In the genomic region with DNA sequence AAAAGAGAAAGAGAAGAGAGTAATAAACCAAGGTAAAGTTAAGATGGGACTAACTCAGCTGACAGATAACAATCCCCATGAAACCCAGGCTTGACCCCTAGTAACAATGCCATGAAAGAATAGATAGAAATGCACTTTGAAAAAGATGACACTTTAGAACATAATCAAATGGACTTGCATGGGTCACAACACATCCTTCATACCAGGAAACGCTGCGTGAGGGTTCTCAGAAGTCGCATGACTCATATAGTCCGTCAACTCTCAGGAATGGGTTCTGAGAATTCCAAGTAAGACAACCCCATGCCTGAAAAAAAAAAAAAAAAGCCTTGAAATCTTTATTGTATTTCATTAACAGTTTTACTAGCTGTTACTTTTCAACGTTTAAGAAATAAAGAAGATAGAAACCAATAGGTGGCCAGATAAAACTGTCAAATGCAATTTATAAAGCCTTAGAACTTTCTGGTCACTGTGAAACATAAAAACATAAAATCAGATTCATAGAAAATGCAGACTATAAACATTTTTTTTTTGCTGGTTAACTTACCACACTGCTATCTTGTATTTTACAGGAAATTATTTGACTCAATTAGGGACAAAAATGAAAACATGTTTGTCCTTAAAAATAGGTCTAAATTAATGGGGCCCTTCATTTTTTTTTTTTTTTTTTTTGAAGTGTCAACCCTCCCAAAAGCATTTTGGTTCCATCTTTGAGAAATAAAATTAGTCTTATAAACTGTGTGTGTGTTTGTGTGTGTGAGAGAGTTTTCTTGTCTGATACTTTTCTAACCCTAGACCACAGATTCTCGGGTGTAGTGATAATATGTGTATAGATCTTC, we compare ENCODE assay signal across 1 cellular context.
TF ChIP-seq lines count a peak whose summit lies in the region.

No MANE protein-coding gene starts in this region.

TF ChIP-seq in K562, 482 proteins besides CTCF, POLR2A, EP300 and RAD21 (continued from another document and continues in another):
- TF ChIP-seq, protein P1, sequence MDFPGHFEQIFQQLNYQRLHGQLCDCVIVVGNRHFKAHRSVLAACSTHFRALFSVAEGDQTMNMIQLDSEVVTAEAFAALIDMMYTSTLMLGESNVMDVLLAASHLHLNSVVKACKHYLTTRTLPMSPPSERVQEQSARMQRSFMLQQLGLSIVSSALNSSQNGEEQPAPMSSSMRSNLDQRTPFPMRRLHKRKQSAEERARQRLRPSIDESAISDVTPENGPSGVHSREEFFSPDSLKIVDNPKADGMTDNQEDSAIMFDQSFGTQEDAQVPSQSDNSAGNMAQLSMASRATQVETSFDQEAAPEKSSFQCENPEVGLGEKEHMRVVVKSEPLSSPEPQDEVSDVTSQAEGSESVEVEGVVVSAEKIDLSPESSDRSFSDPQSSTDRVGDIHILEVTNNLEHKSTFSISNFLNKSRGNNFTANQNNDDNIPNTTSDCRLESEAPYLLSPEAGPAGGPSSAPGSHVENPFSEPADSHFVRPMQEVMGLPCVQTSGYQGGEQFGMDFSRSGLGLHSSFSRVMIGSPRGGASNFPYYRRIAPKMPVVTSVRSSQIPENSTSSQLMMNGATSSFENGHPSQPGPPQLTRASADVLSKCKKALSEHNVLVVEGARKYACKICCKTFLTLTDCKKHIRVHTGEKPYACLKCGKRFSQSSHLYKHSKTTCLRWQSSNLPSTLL (IDR thresholded peaks at IDR 0.05) = no peak
- TF ChIP-seq MIER1 (IDR thresholded peaks at IDR 0.05; ENCODE audit: low read depth) = no peak
- TF ChIP-seq, protein P2, sequence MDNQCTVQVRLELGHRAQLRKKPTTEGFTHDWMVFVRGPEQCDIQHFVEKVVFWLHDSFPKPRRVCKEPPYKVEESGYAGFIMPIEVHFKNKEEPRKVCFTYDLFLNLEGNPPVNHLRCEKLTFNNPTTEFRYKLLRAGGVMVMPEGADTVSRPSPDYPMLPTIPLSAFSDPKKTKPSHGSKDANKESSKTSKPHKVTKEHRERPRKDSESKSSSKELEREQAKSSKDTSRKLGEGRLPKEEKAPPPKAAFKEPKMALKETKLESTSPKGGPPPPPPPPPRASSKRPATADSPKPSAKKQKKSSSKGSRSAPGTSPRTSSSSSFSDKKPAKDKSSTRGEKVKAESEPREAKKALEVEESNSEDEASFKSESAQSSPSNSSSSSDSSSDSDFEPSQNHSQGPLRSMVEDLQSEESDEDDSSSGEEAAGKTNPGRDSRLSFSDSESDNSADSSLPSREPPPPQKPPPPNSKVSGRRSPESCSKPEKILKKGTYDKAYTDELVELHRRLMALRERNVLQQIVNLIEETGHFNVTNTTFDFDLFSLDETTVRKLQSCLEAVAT (IDR thresholded peaks at IDR 0.05) = peak in 1 of 2 experiments; percentile 73; a peak in 2 of 4 replicates
- TF ChIP-seq HNRNPUL1 (IDR thresholded peaks at IDR 0.05; ENCODE audit: low read length) = no peak
- no peak for TF ChIP-seq SPI1 (IDR thresholded peaks at IDR 0.05; ENCODE audit: borderline replicate concordance, low read depth, low read length)
- TF ChIP-seq ZNF124 (CRISPR knock-in tag; IDR thresholded peaks at IDR 0.05) = no peak
- TF ChIP-seq HDGF (IDR thresholded peaks at IDR 0.05) = no peak
- no peak for TF ChIP-seq MAFF (IDR thresholded peaks at IDR 0.05; ENCODE audit: low read length)
- no peak for TF ChIP-seq GTF2F1 (IDR thresholded peaks at IDR 0.05; ENCODE audit: low read depth, low read length)
- TF ChIP-seq ZNF224 (CRISPR knock-in tag; IDR thresholded peaks at IDR 0.05) = no peak
- no peak for TF ChIP-seq ETV5 (CRISPR knock-in tag; IDR thresholded peaks at IDR 0.05; ENCODE audit: low read depth)
- TF ChIP-seq SMARCE1 (IDR thresholded peaks at IDR 0.05) = peak; percentile 90
- peak; percentile 55; the same call in 1 of the 2 replicates for TF ChIP-seq GATAD2B (IDR thresholded peaks at IDR 0.05; ENCODE audit: borderline replicate concordance)
- TF ChIP-seq NFRKB (IDR thresholded peaks at IDR 0.05; ENCODE audit: low read depth) = peak; percentile 90
- TF ChIP-seq C11orf30 (IDR thresholded peaks at IDR 0.05; ENCODE audit: low read depth) = peak; percentile 53; the same call in 1 of the 2 replicates
- peak; percentile 77 for TF ChIP-seq TEAD4 (IDR thresholded peaks at IDR 0.05; ENCODE audit: low read length)
- no peak for TF ChIP-seq TEAD4 (CRISPR knock-in tag; IDR thresholded peaks at IDR 0.05; ENCODE audit: borderline replicate concordance)
- TF ChIP-seq MYBL2 (IDR thresholded peaks at IDR 0.05; ENCODE audit: low read depth) = no peak; the same call in 1 of the 2 replicates
- TF ChIP-seq MYBL2 (CRISPR knock-in tag; IDR thresholded peaks at IDR 0.05; ENCODE audit: borderline replicate concordance) = no peak
- TF ChIP-seq ZFP36 (IDR thresholded peaks at IDR 0.05; ENCODE audit: low read depth, low read length, partially characterized antibody) = no peak
- TF ChIP-seq PHF21A (IDR thresholded peaks at IDR 0.05; ENCODE audit: borderline replicate concordance, low read depth) = no peak
- TF ChIP-seq, protein P3, sequence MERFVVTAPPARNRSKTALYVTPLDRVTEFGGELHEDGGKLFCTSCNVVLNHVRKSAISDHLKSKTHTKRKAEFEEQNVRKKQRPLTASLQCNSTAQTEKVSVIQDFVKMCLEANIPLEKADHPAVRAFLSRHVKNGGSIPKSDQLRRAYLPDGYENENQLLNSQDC (CRISPR knock-in tag; IDR thresholded peaks at IDR 0.05) = no peak
- no peak for TF ChIP-seq OTX1 (CRISPR knock-in tag; IDR thresholded peaks at IDR 0.05)
- peak; percentile 92 for TF ChIP-seq DPF2 (IDR thresholded peaks at IDR 0.05)
- no peak for TF ChIP-seq EZH2 (IDR thresholded peaks at IDR 0.05; ENCODE audit: borderline replicate concordance, low read depth, low read length)
- no peak for TF ChIP-seq RB1 (IDR thresholded peaks at IDR 0.05; ENCODE audit: low read depth)
- peak; percentile 57 for TF ChIP-seq HDAC3 (IDR thresholded peaks at IDR 0.05; ENCODE audit: borderline replicate concordance, partially characterized antibody)
- peak; percentile 60 for TF ChIP-seq CBFA2T3 (IDR thresholded peaks at IDR 0.05)
- TF ChIP-seq, protein P4, sequence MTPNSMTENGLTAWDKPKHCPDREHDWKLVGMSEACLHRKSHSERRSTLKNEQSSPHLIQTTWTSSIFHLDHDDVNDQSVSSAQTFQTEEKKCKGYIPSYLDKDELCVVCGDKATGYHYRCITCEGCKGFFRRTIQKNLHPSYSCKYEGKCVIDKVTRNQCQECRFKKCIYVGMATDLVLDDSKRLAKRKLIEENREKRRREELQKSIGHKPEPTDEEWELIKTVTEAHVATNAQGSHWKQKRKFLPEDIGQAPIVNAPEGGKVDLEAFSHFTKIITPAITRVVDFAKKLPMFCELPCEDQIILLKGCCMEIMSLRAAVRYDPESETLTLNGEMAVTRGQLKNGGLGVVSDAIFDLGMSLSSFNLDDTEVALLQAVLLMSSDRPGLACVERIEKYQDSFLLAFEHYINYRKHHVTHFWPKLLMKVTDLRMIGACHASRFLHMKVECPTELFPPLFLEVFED (CRISPR knock-in tag; conservative IDR thresholded peaks at IDR 0.05) = no peak
- TF ChIP-seq NRF1 (conservative IDR thresholded peaks at IDR 0.05 in 1 of 2, IDR thresholded peaks at IDR 0.05 in 1 of 2) = peak; percentile 38 to 43; a peak in 2 of 4 replicates
- no peak for TF ChIP-seq KHSRP (IDR thresholded peaks at IDR 0.05)
- TF ChIP-seq SRSF9 (IDR thresholded peaks at IDR 0.05; ENCODE audit: borderline replicate concordance, low read depth, low read length) = no peak
- peak in 1 of 2 experiments; percentile 62; a peak in 1 of 4 replicates for TF ChIP-seq HDAC1 (IDR thresholded peaks at IDR 0.05)
- TF ChIP-seq, protein P5, sequence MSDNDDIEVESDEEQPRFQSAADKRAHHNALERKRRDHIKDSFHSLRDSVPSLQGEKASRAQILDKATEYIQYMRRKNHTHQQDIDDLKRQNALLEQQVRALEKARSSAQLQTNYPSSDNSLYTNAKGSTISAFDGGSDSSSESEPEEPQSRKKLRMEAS (CRISPR knock-in tag; IDR thresholded peaks at IDR 0.05) = no peak
- TF ChIP-seq, protein P6, sequence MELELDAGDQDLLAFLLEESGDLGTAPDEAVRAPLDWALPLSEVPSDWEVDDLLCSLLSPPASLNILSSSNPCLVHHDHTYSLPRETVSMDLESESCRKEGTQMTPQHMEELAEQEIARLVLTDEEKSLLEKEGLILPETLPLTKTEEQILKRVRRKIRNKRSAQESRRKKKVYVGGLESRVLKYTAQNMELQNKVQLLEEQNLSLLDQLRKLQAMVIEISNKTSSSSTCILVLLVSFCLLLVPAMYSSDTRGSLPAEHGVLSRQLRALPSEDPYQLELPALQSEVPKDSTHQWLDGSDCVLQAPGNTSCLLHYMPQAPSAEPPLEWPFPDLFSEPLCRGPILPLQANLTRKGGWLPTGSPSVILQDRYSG (tag; conservative IDR thresholded peaks at IDR 0.05; ENCODE audit: low read depth) = no peak
- peak; percentile 92 for TF ChIP-seq SMARCA4 (IDR thresholded peaks at IDR 0.05)
- TF ChIP-seq MAFG (tag; conservative IDR thresholded peaks at IDR 0.05) = no peak
- TF ChIP-seq RBBP5 (IDR thresholded peaks at IDR 0.05; ENCODE audit: borderline replicate concordance, insufficient read depth, low read length, poor library complexity, severe bottlenecking) = no peak
- peak; percentile 98 for TF ChIP-seq ZNF384 (IDR thresholded peaks at IDR 0.05; ENCODE audit: low read depth, low read length)
- TF ChIP-seq POLR2H (tag; IDR thresholded peaks at IDR 0.05; ENCODE audit: low read depth) = peak; percentile 57; the same call in 1 of the 2 replicates
- TF ChIP-seq, protein P7, sequence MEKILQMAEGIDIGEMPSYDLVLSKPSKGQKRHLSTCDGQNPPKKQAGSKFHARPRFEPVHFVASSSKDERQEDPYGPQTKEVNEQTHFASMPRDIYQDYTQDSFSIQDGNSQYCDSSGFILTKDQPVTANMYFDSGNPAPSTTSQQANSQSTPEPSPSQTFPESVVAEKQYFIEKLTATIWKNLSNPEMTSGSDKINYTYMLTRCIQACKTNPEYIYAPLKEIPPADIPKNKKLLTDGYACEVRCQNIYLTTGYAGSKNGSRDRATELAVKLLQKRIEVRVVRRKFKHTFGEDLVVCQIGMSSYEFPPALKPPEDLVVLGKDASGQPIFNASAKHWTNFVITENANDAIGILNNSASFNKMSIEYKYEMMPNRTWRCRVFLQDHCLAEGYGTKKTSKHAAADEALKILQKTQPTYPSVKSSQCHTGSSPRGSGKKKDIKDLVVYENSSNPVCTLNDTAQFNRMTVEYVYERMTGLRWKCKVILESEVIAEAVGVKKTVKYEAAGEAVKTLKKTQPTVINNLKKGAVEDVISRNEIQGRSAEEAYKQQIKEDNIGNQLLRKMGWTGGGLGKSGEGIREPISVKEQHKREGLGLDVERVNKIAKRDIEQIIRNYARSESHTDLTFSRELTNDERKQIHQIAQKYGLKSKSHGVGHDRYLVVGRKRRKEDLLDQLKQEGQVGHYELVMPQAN (IDR thresholded peaks at IDR 0.05; ENCODE audit: borderline replicate concordance) = no peak
- no peak for TF ChIP-seq ZNF431 (CRISPR knock-in tag; IDR thresholded peaks at IDR 0.05)
- TF ChIP-seq SREBF1 (IDR thresholded peaks at IDR 0.05; ENCODE audit: borderline replicate concordance, low read depth, low read length) = no peak
- TF ChIP-seq NFE2 (IDR thresholded peaks at IDR 0.05; ENCODE audit: low read depth) = peak; percentile 64
- TF ChIP-seq, protein P8, sequence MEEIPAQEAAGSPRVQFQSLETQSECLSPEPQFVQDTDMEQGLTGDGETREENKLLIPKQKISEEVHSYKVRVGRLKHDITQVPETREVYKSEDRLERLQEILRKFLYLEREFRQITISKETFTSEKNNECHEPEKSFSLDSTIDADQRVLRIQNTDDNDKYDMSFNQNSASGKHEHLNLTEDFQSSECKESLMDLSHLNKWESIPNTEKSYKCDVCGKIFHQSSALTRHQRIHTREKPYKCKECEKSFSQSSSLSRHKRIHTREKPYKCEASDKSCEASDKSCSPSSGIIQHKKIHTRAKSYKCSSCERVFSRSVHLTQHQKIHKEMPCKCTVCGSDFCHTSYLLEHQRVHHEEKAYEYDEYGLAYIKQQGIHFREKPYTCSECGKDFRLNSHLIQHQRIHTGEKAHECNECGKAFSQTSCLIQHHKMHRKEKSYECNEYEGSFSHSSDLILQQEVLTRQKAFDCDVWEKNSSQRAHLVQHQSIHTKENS (CRISPR knock-in tag; IDR thresholded peaks at IDR 0.05) = no peak
- no peak for TF ChIP-seq NCOA4 (IDR thresholded peaks at IDR 0.05; ENCODE audit: partially characterized antibody)
- peak; percentile 75; the same call in 1 of the 2 replicates for TF ChIP-seq NBN (IDR thresholded peaks at IDR 0.05; ENCODE audit: low read depth)
- TF ChIP-seq MAFK (IDR thresholded peaks at IDR 0.05; ENCODE audit: low read length) = no peak; the same call in 1 of the 2 replicates
- peak; percentile 94 for TF ChIP-seq JUN (IDR thresholded peaks at IDR 0.05; ENCODE audit: borderline replicate concordance, low read depth, low read length)
- no peak for TF ChIP-seq JUN (CRISPR knock-in tag; IDR thresholded peaks at IDR 0.05; ENCODE audit: borderline replicate concordance)
- TF ChIP-seq, protein P9, sequence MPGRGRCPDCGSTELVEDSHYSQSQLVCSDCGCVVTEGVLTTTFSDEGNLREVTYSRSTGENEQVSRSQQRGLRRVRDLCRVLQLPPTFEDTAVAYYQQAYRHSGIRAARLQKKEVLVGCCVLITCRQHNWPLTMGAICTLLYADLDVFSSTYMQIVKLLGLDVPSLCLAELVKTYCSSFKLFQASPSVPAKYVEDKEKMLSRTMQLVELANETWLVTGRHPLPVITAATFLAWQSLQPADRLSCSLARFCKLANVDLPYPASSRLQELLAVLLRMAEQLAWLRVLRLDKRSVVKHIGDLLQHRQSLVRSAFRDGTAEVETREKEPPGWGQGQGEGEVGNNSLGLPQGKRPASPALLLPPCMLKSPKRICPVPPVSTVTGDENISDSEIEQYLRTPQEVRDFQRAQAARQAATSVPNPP (IDR thresholded peaks at IDR 0.05; ENCODE audit: borderline replicate concordance, insufficient read depth, insufficient read length) = no peak
- no peak for TF ChIP-seq SNRNP70 (optimal IDR thresholded peaks at IDR 0.05; ENCODE audit: low read depth, low read length)
- no peak for TF ChIP-seq LCOR (CRISPR knock-in tag; IDR thresholded peaks at IDR 0.05)
- TF ChIP-seq ZBTB8A (IDR thresholded peaks at IDR 0.05; ENCODE audit: partially characterized antibody) = no peak
- TF ChIP-seq ZC3H8 (IDR thresholded peaks at IDR 0.05) = no peak
- peak; percentile 37; the same call in 1 of the 2 replicates for TF ChIP-seq FOXM1 (IDR thresholded peaks at IDR 0.05; ENCODE audit: low read depth)
- no peak for TF ChIP-seq FOXM1 (CRISPR knock-in tag; IDR thresholded peaks at IDR 0.05; ENCODE audit: low read depth)
- TF ChIP-seq TAF7 (tag; IDR thresholded peaks at IDR 0.05) = no peak
- TF ChIP-seq, protein P10, sequence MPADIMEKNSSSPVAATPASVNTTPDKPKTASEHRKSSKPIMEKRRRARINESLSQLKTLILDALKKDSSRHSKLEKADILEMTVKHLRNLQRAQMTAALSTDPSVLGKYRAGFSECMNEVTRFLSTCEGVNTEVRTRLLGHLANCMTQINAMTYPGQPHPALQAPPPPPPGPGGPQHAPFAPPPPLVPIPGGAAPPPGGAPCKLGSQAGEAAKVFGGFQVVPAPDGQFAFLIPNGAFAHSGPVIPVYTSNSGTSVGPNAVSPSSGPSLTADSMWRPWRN (IDR thresholded peaks at IDR 0.05; ENCODE audit: low read depth) = no peak
- TF ChIP-seq CXXC5 (CRISPR knock-in tag; IDR thresholded peaks at IDR 0.05) = peak; percentile 94
